Comparison of ENCODE assay signal across 21 cellular contexts in genomic region chr2:232139171-232139594, GRCh38.
DNase-seq lines count a peak whose midpoint lies in the region; FAIRE-seq and TF ChIP-seq lines count a peak whose summit lies in the region.
"Had no signal": no experiment of that assay in that cellular context is flagged by ENCODE, and none has a peak within 500 bp of the region (broad histone marks: within the 10 kb centered on the region; RNA-seq: fewer than 3 reads in every experiment).

No MANE protein-coding gene starts in this region.

- intact Hi-C loops in transverse colon (cut with DNase I; ENCODE audit: low total_unique reads) = no loop called here

- peaks cover 3% of the 10 kb centered on the region for H3K36me3 Mint-ChIP-seq in activated naive CD4-positive, alpha-beta T cell treated with anti-CD3 and anti-CD28 coated beads, Interleukin-2, amount 50 U/mL, for 24 hours
- peaks cover 0 to 1% (median 0%) of the 10 kb centered on the region in 3 donors for H3K36me3 Mint-ChIP-seq in immature natural killer cell
- H3K36me3 Mint-ChIP-seq: WTC11 had no signal

- H3K27me3 Mint-ChIP-seq in activated naive CD4-positive, alpha-beta T cell treated with anti-CD3 and anti-CD28 coated beads, Interleukin-2, amount 50 U/mL, for 24 hours = no peaks in the 10 kb centered on the region
- H3K27me3 Mint-ChIP-seq in immature natural killer cell (ENCODE audit: low read depth in 3 of 3) = no peaks in the 10 kb centered on the region

- no peaks in the 10 kb centered on the region for H3K9me2 ChIP-seq in OCI-LY1 (ENCODE audit: low read depth, low read length)

- H3K4me3 Mint-ChIP-seq in activated naive CD4-positive, alpha-beta T cell treated with anti-CD3 and anti-CD28 coated beads, Interleukin-2, amount 50 U/mL, for 24 hours = peak overlapping the region; percentile 13
- H3K4me3 Mint-ChIP-seq in immature natural killer cell = no peak overlapping the region
- H3K4me3 Mint-ChIP-seq: WTC11 had no signal

- H3K27me3 ChIP-seq in OCI-LY1 (ENCODE audit: insufficient read depth, low read length) (no peaks in the 10 kb centered on the region), transverse colon (no peaks in the 10 kb centered on the region)
- H3K27me3 ChIP-seq: body of pancreas, esophagus muscularis mucosa, gastrocnemius medialis, testis had no signal

- no peak for DNase-seq in activated naive CD4-positive, alpha-beta T cell (lab: John Stamatoyannopoulos, UW)
- DNase-seq in immature natural killer cell = no peak
- no peak for DNase-seq in GM12892 (ENCODE audit: insufficient read length)
- DNase-seq in DMS53 treated with DMSO at 0.1 percent for 48 hours (lab: John Stamatoyannopoulos, UW; ENCODE audit: unreplicated experiment) = no peak
- DNase-seq in transverse colon = no peak
- DNase-seq: DMS79; effector memory CD4-positive, alpha-beta T cell; gastrocnemius medialis; KG1; NCI-H187 treated with DMSO at 0.1 percent for 48 hours; NCI-H345; T-helper 9 cell; testis had no signal

- in situ Hi-C loops in transverse colon (cut with MboI; ENCODE audit: low pct_ligation_motif_present in 1 of 4, low pct_unique_long_range_greater_than_20kb in 1 of 4, low sequenced_read_pairs in 3 of 4) = loop anchor here (10.0 to 25.0 kb wide), 3 partner anchors 202 to 214 kb away; partner anchors contain the start of gene NPPC (in 3 of the 4)

- H3K9me3 Mint-ChIP-seq in activated naive CD4-positive, alpha-beta T cell treated with anti-CD3 and anti-CD28 coated beads, Interleukin-2, amount 50 U/mL, for 24 hours = no peaks in the 10 kb centered on the region
- no peaks in the 10 kb centered on the region for H3K9me3 Mint-ChIP-seq in immature natural killer cell
- H3K9me3 Mint-ChIP-seq: WTC11 had no signal

- no peak overlapping the region for H3K4me3 ChIP-seq in OCI-LY1 (ENCODE audit: low read depth, low read length, poor library complexity, severe bottlenecking)
- H3K4me3 ChIP-seq in transverse colon = no peak overlapping the region
- H3K4me3 ChIP-seq: body of pancreas, esophagus muscularis mucosa, gastrocnemius medialis, SK-N-MC, testis had no signal

- TF ChIP-seq CTCF in OCI-LY1 (IDR thresholded peaks at IDR 0.05; ENCODE audit: low read length) (no peak), transverse colon (IDR thresholded peaks at IDR 0.05) (no peak)

- H3K9ac ChIP-seq in OCI-LY1 (ENCODE audit: low read length) = no peak overlapping the region
- H3K9ac ChIP-seq: parathyroid adenoma had no signal

- H3K4me1 Mint-ChIP-seq in activated naive CD4-positive, alpha-beta T cell treated with anti-CD3 and anti-CD28 coated beads, Interleukin-2, amount 50 U/mL, for 24 hours = peaks cover 71% of the 10 kb centered on the region
- H3K4me1 Mint-ChIP-seq in immature natural killer cell = peaks cover 11 to 15% of the 10 kb centered on the region in 2 donors
- H3K4me1 Mint-ChIP-seq: WTC11 had no signal

- no peaks in the 10 kb centered on the region for H3F3A ChIP-seq in OCI-LY1 (ENCODE audit: insufficient read depth, low read length)

- TF ChIP-seq EP300 in transverse colon (IDR thresholded peaks at IDR 0.05; ENCODE audit: low read depth) = no peak

- no peaks in the 10 kb centered on the region for H4K20me1 ChIP-seq in OCI-LY1 (ENCODE audit: insufficient read depth, low read length)

- TF ChIP-seq POLR2A in GM12892 (IDR thresholded peaks at IDR 0.05; ENCODE audit: low read depth, low read length) (no peak), transverse colon (IDR thresholded peaks at IDR 0.05) (no peak)

- no peak for FAIRE-seq in GM12892 (lab: Jason Lieb, UNC)
- FAIRE-seq: RCC 7860 had no signal

- H3K4me2 ChIP-seq in OCI-LY1 (ENCODE audit: low read length) = 0 out of 2 replicates have a peak overlapping the region, but pooled peaks have one; percentile 7

- peaks cover 29% of the 10 kb centered on the region for H3K4me1 ChIP-seq in OCI-LY1 (ENCODE audit: insufficient read depth, low read length, severe bottlenecking)
- peaks cover 0 to 7% (median 0%) of the 10 kb centered on the region in 4 donors for H3K4me1 ChIP-seq in transverse colon
- H3K4me1 ChIP-seq: esophagus muscularis mucosa, gastrocnemius medialis, parathyroid adenoma, testis had no signal

- H3K27ac ChIP-seq in OCI-LY1 (ENCODE audit: low read depth, low read length, poor library complexity, severe bottlenecking) = peak overlapping the region; percentile 83
- no peak overlapping the region for H3K27ac ChIP-seq in transverse colon
- H3K27ac ChIP-seq: esophagus muscularis mucosa, gastrocnemius medialis, parathyroid adenoma, SK-N-MC, testis had no signal

- H3K36me3 ChIP-seq in OCI-LY1 (ENCODE audit: insufficient read depth, low read length) (no peaks in the 10 kb centered on the region), transverse colon (no peaks in the 10 kb centered on the region)
- H3K36me3 ChIP-seq: gastrocnemius medialis had no signal

- no peaks in the 10 kb centered on the region for H3K9me3 ChIP-seq in OCI-LY1 (ENCODE audit: low read length)
- no peaks in the 10 kb centered on the region for H3K9me3 ChIP-seq in transverse colon
- H3K9me3 ChIP-seq: body of pancreas, esophagus muscularis mucosa, gastrocnemius medialis, testis had no signal

- WGBS in transverse colon (ENCODE audit: low coverage in 1 of 2), 2 donors = 90 to 91% methylated on average over 3 to 4 of the region's 4 CpGs

- H3K79me2 ChIP-seq in OCI-LY1 (ENCODE audit: insufficient read depth, low read length) = no peaks in the 10 kb centered on the region
- H3K79me2 ChIP-seq: parathyroid adenoma had no signal

- peak overlapping the region; percentile 90 for H3K27ac Mint-ChIP-seq in activated naive CD4-positive, alpha-beta T cell treated with anti-CD3 and anti-CD28 coated beads, Interleukin-2, amount 50 U/mL, for 24 hours
- peak overlapping the region in 4 of 6 donors; percentile 55 to 64 (median 57) for H3K27ac Mint-ChIP-seq in immature natural killer cell
- H3K27ac Mint-ChIP-seq: WTC11 had no signal

- H2AFZ ChIP-seq in OCI-LY1 (ENCODE audit: low read length) = no peak overlapping the region; the same call in 1 of the 2 replicates
- H2AFZ ChIP-seq: parathyroid adenoma had no signal
